12 cellular contexts compared by ENCODE assay signal in genomic region chr14:35047961-35048513, GRCh38. TPM values are rescaled to one million over a fixed set of nuclear protein-coding genes. Genes with fewer than 3 reads are reported as not detected.
A peak's percentile ranks its signal among the peaks of the same experiment; 100 is the strongest.
DNase-seq lines count a peak whose midpoint lies in the region; ATAC-seq, FAIRE-seq and TF ChIP-seq lines count a peak whose summit lies in the region.
"Had no signal": no experiment of that assay in that cellular context is flagged by ENCODE, and none has a peak within 500 bp of the region (broad histone marks: within the 10 kb centered on the region; RNA-seq: fewer than 3 reads in every experiment).

No MANE protein-coding gene starts in this region.

- peaks cover 40% of the 10 kb centered on the region for H3K79me2 ChIP-seq in astrocyte (ENCODE audit: insufficient read depth, low read length)

- H3K9me3 ChIP-seq in CD4-positive, CD25-positive, alpha-beta regulatory T cell (ENCODE audit: control insufficient read depth in 2 of 2, low read length in 2 of 2) = no peaks in the 10 kb centered on the region
- no peaks in the 10 kb centered on the region for H3K9me3 ChIP-seq in HUES64 (ENCODE audit: insufficient read depth, low read depth, low read length)
- H3K9me3 ChIP-seq in astrocyte (ENCODE audit: insufficient read depth, low read depth, low read length) = no peaks in the 10 kb centered on the region
- no peaks in the 10 kb centered on the region for H3K9me3 ChIP-seq in effector memory CD4-positive, alpha-beta T cell (ENCODE audit: control insufficient read depth, low read length)

- peak overlapping the region; percentile 20 for H3K4me3 ChIP-seq in CD4-positive, CD25-positive, alpha-beta regulatory T cell (ENCODE audit: low read depth, low read length)
- H3K4me3 ChIP-seq in HUES64 (ENCODE audit: low read length) (peak overlapping the region; percentile 71; the same call in 1 of the 2 replicates), astrocyte (ENCODE audit: insufficient read depth, low read depth, low read length) (peak overlapping the region; percentile 25)
- no peak overlapping the region for H3K4me3 ChIP-seq in effector memory CD4-positive, alpha-beta T cell (ENCODE audit: insufficient read depth, low read depth, low read length, poor library complexity, severe bottlenecking)

- peaks cover 12% of the 10 kb centered on the region for H4K20me1 ChIP-seq in astrocyte (ENCODE audit: insufficient read depth, low read length)

- H3K27ac ChIP-seq in CD4-positive, CD25-positive, alpha-beta regulatory T cell (ENCODE audit: insufficient read depth, low read length, poor library complexity, severe bottlenecking) = no peak overlapping the region
- H3K27ac ChIP-seq in HUES64 (ENCODE audit: low read depth, low read length) (no peak overlapping the region), astrocyte (ENCODE audit: low read depth, low read length) (no peak overlapping the region)
- no peak overlapping the region for H3K27ac ChIP-seq in effector memory CD4-positive, alpha-beta T cell (ENCODE audit: insufficient read depth, low read length, poor library complexity, severe bottlenecking)

- H3K4me3 Mint-ChIP-seq in CD4-positive, CD25-positive, alpha-beta regulatory T cell = peak overlapping the region; percentile 88 to 99 (median 92)
- peak overlapping the region; percentile 90 for H3K4me3 Mint-ChIP-seq in astrocyte (ENCODE audit: unreplicated experiment)
- H3K4me3 Mint-ChIP-seq in naive B cell = peak overlapping the region in 7 of 8 donors; percentile 40 to 96 (median 91)

- no peaks in the 10 kb centered on the region for H3K27me3 Mint-ChIP-seq in CD4-positive, CD25-positive, alpha-beta regulatory T cell
- H3K27me3 Mint-ChIP-seq in astrocyte (ENCODE audit: low read depth, unreplicated experiment) = no peaks in the 10 kb centered on the region
- H3K27me3 Mint-ChIP-seq in naive B cell = no peaks in the 10 kb centered on the region

- no peak overlapping the region for H3K9ac ChIP-seq in HUES64 (ENCODE audit: low read depth, low read length)
- H3K9ac ChIP-seq in astrocyte (ENCODE audit: low read length) = no peak overlapping the region

- peaks cover 15 to 39% (median 29%) of the 10 kb centered on the region in 4 donors for H3K4me1 Mint-ChIP-seq in CD4-positive, CD25-positive, alpha-beta regulatory T cell
- H3K4me1 Mint-ChIP-seq in astrocyte (ENCODE audit: low read depth, unreplicated experiment) = peaks cover 11% of the 10 kb centered on the region
- peaks cover 12 to 21% (median 17%) of the 10 kb centered on the region in 3 donors for H3K4me1 Mint-ChIP-seq in naive B cell

- H3K9me3 Mint-ChIP-seq in CD4-positive, CD25-positive, alpha-beta regulatory T cell = no peaks in the 10 kb centered on the region
- H3K9me3 Mint-ChIP-seq in astrocyte (ENCODE audit: unreplicated experiment) (no peaks in the 10 kb centered on the region), naive B cell (no peaks in the 10 kb centered on the region)

- peak overlapping the region; percentile 98 for H3K4me2 ChIP-seq in astrocyte (ENCODE audit: low read length)

- H3K27me3 ChIP-seq in CD4-positive, CD25-positive, alpha-beta regulatory T cell (ENCODE audit: control insufficient read depth, insufficient read depth, low read length) = no peaks in the 10 kb centered on the region
- H3K27me3 ChIP-seq in HUES64 (ENCODE audit: insufficient read depth, low read length) (no peaks in the 10 kb centered on the region), astrocyte (ENCODE audit: insufficient read depth, low read length) (no peaks in the 10 kb centered on the region)
- H3K27me3 ChIP-seq in effector memory CD4-positive, alpha-beta T cell (replicated peaks; ENCODE audit: control insufficient read depth, insufficient read depth, low read length, poor library complexity, severe bottlenecking) = no peaks in the 10 kb centered on the region

- TF ChIP-seq CTCF in astrocyte (IDR thresholded peaks at IDR 0.05; ENCODE audit: insufficient read depth, low read depth, low read length) = no peak
- TF ChIP-seq CTCF in omental fat pad (IDR thresholded peaks at IDR 0.05) = no peak
- TF ChIP-seq CTCF in GM13976 (IDR thresholded peaks at IDR 0.05; ENCODE audit: borderline replicate concordance, control extremely low read depth, extremely low read depth, insufficient read depth, missing control alignments) = no peak

- peaks cover 4% of the 10 kb centered on the region for H3K36me3 ChIP-seq in CD4-positive, CD25-positive, alpha-beta regulatory T cell (ENCODE audit: control insufficient read depth, insufficient read depth, low read length)
- H3K36me3 ChIP-seq in HUES64 (ENCODE audit: insufficient read depth, low read length) (peaks cover 6% of the 10 kb centered on the region; the same call in 1 of the 2 replicates), astrocyte (ENCODE audit: insufficient read depth, low read length) (peaks cover 5% of the 10 kb centered on the region)
- H3K36me3 ChIP-seq in effector memory CD4-positive, alpha-beta T cell (ENCODE audit: control insufficient read depth, insufficient read depth, low read length) = peaks cover 5% of the 10 kb centered on the region

- no peak for ATAC-seq in CD4-positive, CD25-positive, alpha-beta regulatory T cell (ENCODE audit: low read depth in 2 of 2)
- ATAC-seq in naive B cell (ENCODE audit: low read depth in 2 of 2) (no peak), omental fat pad (ENCODE audit: low FRiP score) (no peak)

- in situ Hi-C loops in GM13976 (cut with MboI; ENCODE audit: low sequenced_read_pairs, unreplicated experiment) = no loop called here

- peaks cover 21% of the 10 kb centered on the region for H3K4me1 ChIP-seq in CD4-positive, CD25-positive, alpha-beta regulatory T cell (ENCODE audit: control insufficient read depth, insufficient read depth, low read length, poor library complexity, severe bottlenecking)
- 0 out of 2 replicates have a peak, but pooled peaks cover 3% of the 10 kb centered on the region for H3K4me1 ChIP-seq in HUES64 (ENCODE audit: insufficient read depth, low read length)
- H3K4me1 ChIP-seq in astrocyte (ENCODE audit: insufficient read depth, low read length) = peaks cover 3% of the 10 kb centered on the region
- peaks cover 13% of the 10 kb centered on the region for H3K4me1 ChIP-seq in effector memory CD4-positive, alpha-beta T cell (ENCODE audit: control insufficient read depth, insufficient read depth, low read length, poor library complexity, severe bottlenecking)

- 86% methylated on average over 2 of the region's 4 CpGs for WGBS in HUES64

- FAIRE-seq in astrocyte (lab: Jason Lieb, UNC) = no peak
- FAIRE-seq: urothelium cell line had no signal

- DNase-seq in CD4-positive, CD25-positive, alpha-beta regulatory T cell = no peak
- no peak for DNase-seq in astrocyte (ENCODE audit: low read depth)
- no peak for DNase-seq in naive B cell
- no peak for DNase-seq in inferior parietal cortex (ENCODE audit: extremely low spot score)
- DNase-seq in omental fat pad (ENCODE audit: low spot score) = no peak
- no peak for DNase-seq in effector memory CD4-positive, alpha-beta T cell
- no peak for DNase-seq in GM13976 (ENCODE audit: low spot score)
- DNase-seq: islet precursor cell; KBM-7; stimulated activated CD4-positive, alpha-beta T cell treated with anti-CD3 and anti-CD28 coated beads, Interleukin-4, amount 100 ng/mL, for 1 hour had no signal

- no peak overlapping the region for H2AFZ ChIP-seq in astrocyte (ENCODE audit: low read depth, low read length)

- H3K36me3 Mint-ChIP-seq in CD4-positive, CD25-positive, alpha-beta regulatory T cell = peaks cover 6% of the 10 kb centered on the region
- no peaks in the 10 kb centered on the region for H3K36me3 Mint-ChIP-seq in astrocyte (ENCODE audit: low read depth, unreplicated experiment)
- peaks cover 0 to 2% of the 10 kb centered on the region in 2 donors for H3K36me3 Mint-ChIP-seq in naive B cell

- peak overlapping the region in 2 of 3 donors; percentile 98 to 100 for H3K27ac Mint-ChIP-seq in CD4-positive, CD25-positive, alpha-beta regulatory T cell
- peak overlapping the region; percentile 42 for H3K27ac Mint-ChIP-seq in astrocyte (ENCODE audit: unreplicated experiment)
- H3K27ac Mint-ChIP-seq in naive B cell = peak overlapping the region; percentile 24 to 91 (median 66)

RNA-seq across cellular contexts. Expression of gene FAM177A1, which starts 2.0 kb away (rescaled TPM):
- 152 TPM for total RNA-seq in CD4-positive, CD25-positive, alpha-beta regulatory T cell
- polyA plus RNA-seq in CD4-positive, CD25-positive, alpha-beta regulatory T cell = 10 to 100 TPM; 51.5 to 65.4 (median 57.7) TPM
- 22.5 TPM for polyA plus RNA-seq in HUES64 (2013, experiment 1 of 2)
- polyA plus RNA-seq in HUES64 (2013, experiment 2 of 2) = 28.3 TPM
- total RNA-seq in astrocyte (94.8 and 99.0 TPM in 2 replicates), omental fat pad (100 to 1,000 TPM in 1 of 4 donors, 10 to 100 TPM in 3; 35.7 to 123 (median 52.3) TPM)
- 10 to 100 TPM; 31.8 to 51.2 (median 35.3) TPM for polyA plus RNA-seq in naive B cell (ENCODE audit: low read depth in 6 of 6)

Comparison
In these comparisons a context has a peak if more than half of its experiments do, and no peak if none do; other contexts are left out.
1. H3K27ac Mint-ChIP-seq: peak in every context shown above with its lines; median percentile 99 in CD4-positive, CD25-positive, alpha-beta regulatory T cell; 66 in naive B cell; 42 in astrocyte.